ENCODE assay signal across 28 cellular contexts in genomic region chr7:22064816-22065215, GRCh38.
"Had no signal": no experiment of that assay in that cellular context is flagged by ENCODE, and none has a peak within 500 bp of the region (broad histone marks: within the 10 kb centered on the region; RNA-seq: fewer than 3 reads in every experiment).

No MANE protein-coding gene starts in this region.

- H3K36me3 ChIP-seq: neural progenitor cell, ovary, right lobe of liver, sigmoid colon, stomach, thoracic aorta, thyroid gland, tibial nerve, upper lobe of right lung, uterus had no signal

- H3K27ac ChIP-seq: neural progenitor cell, ovary, parathyroid adenoma, psoas muscle, right lobe of liver, sigmoid colon, stomach, thoracic aorta, thyroid gland, tibial nerve, upper lobe of right lung, uterus had no signal

- H3K4me1 Mint-ChIP-seq: natural killer cell; nephron; stimulated activated effector memory CD8-positive, alpha-beta T cell treated with anti-CD3 and anti-CD28 coated beads, Interleukin-12 subunit alpha, Interleukin-12 subunit beta, amount 100 ng/mL, for 72 hours; stimulated activated naive B cell treated with anti-CD40 and anti-IgM and Interleukin-4, amounts not matched to agents 10 μg/mL and 1 μg/mL and 100 μg/mL, for 72 hours had no signal

- FAIRE-seq: small intestine had no signal

- H3K4me2 ChIP-seq: neural progenitor cell had no signal

- H3K79me2 ChIP-seq: parathyroid adenoma had no signal

- ATAC-seq: natural killer cell; psoas muscle; right cardiac atrium; right lobe of liver; stimulated activated effector memory CD8-positive, alpha-beta T cell treated with anti-CD3 and anti-CD28 coated beads, Interleukin-12 subunit alpha, Interleukin-12 subunit beta, amount 100 ng/mL, for 72 hours; stimulated activated naive B cell treated with anti-CD40 and anti-IgM and Interleukin-4, amounts not matched to agents 10 μg/mL and 1 μg/mL and 100 μg/mL, for 72 hours; upper lobe of right lung had no signal

- H3K4me3 ChIP-seq: neural progenitor cell, ovary, psoas muscle, right lobe of liver, sigmoid colon, stomach, thoracic aorta, thyroid gland, tibial nerve, upper lobe of right lung, uterus had no signal

- H3K36me3 Mint-ChIP-seq: natural killer cell; neural progenitor cell; stimulated activated effector memory CD8-positive, alpha-beta T cell treated with anti-CD3 and anti-CD28 coated beads, Interleukin-12 subunit alpha, Interleukin-12 subunit beta, amount 100 ng/mL, for 72 hours; stimulated activated naive B cell treated with anti-CD40 and anti-IgM and Interleukin-4, amounts not matched to agents 10 μg/mL and 1 μg/mL and 100 μg/mL, for 72 hours; type B pancreatic cell had no signal

- H3K4me1 ChIP-seq: parathyroid adenoma, psoas muscle, right lobe of liver, sigmoid colon, stomach, thyroid gland, tibial nerve, upper lobe of right lung, uterus had no signal

- H3K4me3 Mint-ChIP-seq: natural killer cell; nephron; neural progenitor cell; stimulated activated effector memory CD8-positive, alpha-beta T cell treated with anti-CD3 and anti-CD28 coated beads, Interleukin-12 subunit alpha, Interleukin-12 subunit beta, amount 100 ng/mL, for 72 hours; stimulated activated naive B cell treated with anti-CD40 and anti-IgM and Interleukin-4, amounts not matched to agents 10 μg/mL and 1 μg/mL and 100 μg/mL, for 72 hours; stimulated activated naive CD8-positive, alpha-beta T cell treated with anti-CD3 and anti-CD28 coated beads, Interleukin-15, Interleukin-2, amounts not matched to agents 100 ng/mL and 50 ng/mL, for 24 hours; type B pancreatic cell had no signal

- H3K27me3 ChIP-seq: neural progenitor cell, ovary, right lobe of liver, sigmoid colon, thyroid gland, tibial nerve, upper lobe of right lung, uterus had no signal

- DNase-seq: natural killer cell; occipital lobe; ovary; posterior cingulate gyrus; psoas muscle; right cardiac atrium; right lobe of liver; sigmoid colon; small intestine; stimulated activated CD4-positive, alpha-beta T cell treated with anti-CD3 and anti-CD28 coated beads, Interleukin-15, amount 100 ng/mL, for 24 hours; stimulated activated CD4-positive, alpha-beta T cell treated with anti-CD3 and anti-CD28 coated beads, Interleukin-2, amount 100 ng/mL, for 24 hours; stimulated activated CD4-positive, alpha-beta T cell treated with anti-CD3 and anti-CD28 coated beads, Interleukin-2, amount 100 ng/mL, for 48 hours; stimulated activated CD4-positive, alpha-beta T cell treated with anti-CD3 and anti-CD28 coated beads, Interleukin-4, amount 100 ng/mL, for 24 hours; stimulated activated naive B cell treated with anti-CD40 and anti-IgM and Interleukin-4, amounts not matched to agents 10 μg/mL and 1 μg/mL and 100 μg/mL, for 72 hours; stimulated activated naive CD4-positive, alpha-beta T cell treated with Interleukin-2 at 50 U/mL for 16 hours; stomach; thyroid gland; upper lobe of right lung; uterus had no signal

- H3K9me3 Mint-ChIP-seq: natural killer cell; nephron; neural progenitor cell; stimulated activated effector memory CD8-positive, alpha-beta T cell treated with anti-CD3 and anti-CD28 coated beads, Interleukin-12 subunit alpha, Interleukin-12 subunit beta, amount 100 ng/mL, for 72 hours; stimulated activated naive B cell treated with anti-CD40 and anti-IgM and Interleukin-4, amounts not matched to agents 10 μg/mL and 1 μg/mL and 100 μg/mL, for 72 hours; stimulated activated naive CD8-positive, alpha-beta T cell treated with anti-CD3 and anti-CD28 coated beads, Interleukin-15, Interleukin-2, amounts not matched to agents 100 ng/mL and 50 ng/mL, for 24 hours; type B pancreatic cell had no signal

- H3K27ac Mint-ChIP-seq: natural killer cell; nephron; neural progenitor cell; progenitor cell of endocrine pancreas; stimulated activated effector memory CD8-positive, alpha-beta T cell treated with anti-CD3 and anti-CD28 coated beads, Interleukin-12 subunit alpha, Interleukin-12 subunit beta, amount 100 ng/mL, for 72 hours; stimulated activated naive B cell treated with anti-CD40 and anti-IgM and Interleukin-4, amounts not matched to agents 10 μg/mL and 1 μg/mL and 100 μg/mL, for 72 hours; stimulated activated naive CD8-positive, alpha-beta T cell treated with anti-CD3 and anti-CD28 coated beads, Interleukin-15, Interleukin-2, amounts not matched to agents 100 ng/mL and 50 ng/mL, for 24 hours; type B pancreatic cell had no signal

- H2AFZ ChIP-seq: neural progenitor cell, parathyroid adenoma had no signal

- H3K9ac ChIP-seq: neural progenitor cell, parathyroid adenoma had no signal

- H3K9me3 ChIP-seq: ovary, psoas muscle, right lobe of liver, sigmoid colon, stomach, thoracic aorta, thyroid gland, tibial nerve, upper lobe of right lung, uterus had no signal
